Comparison of ENCODE assay signal across 28 cellular contexts in the genomic region with DNA sequence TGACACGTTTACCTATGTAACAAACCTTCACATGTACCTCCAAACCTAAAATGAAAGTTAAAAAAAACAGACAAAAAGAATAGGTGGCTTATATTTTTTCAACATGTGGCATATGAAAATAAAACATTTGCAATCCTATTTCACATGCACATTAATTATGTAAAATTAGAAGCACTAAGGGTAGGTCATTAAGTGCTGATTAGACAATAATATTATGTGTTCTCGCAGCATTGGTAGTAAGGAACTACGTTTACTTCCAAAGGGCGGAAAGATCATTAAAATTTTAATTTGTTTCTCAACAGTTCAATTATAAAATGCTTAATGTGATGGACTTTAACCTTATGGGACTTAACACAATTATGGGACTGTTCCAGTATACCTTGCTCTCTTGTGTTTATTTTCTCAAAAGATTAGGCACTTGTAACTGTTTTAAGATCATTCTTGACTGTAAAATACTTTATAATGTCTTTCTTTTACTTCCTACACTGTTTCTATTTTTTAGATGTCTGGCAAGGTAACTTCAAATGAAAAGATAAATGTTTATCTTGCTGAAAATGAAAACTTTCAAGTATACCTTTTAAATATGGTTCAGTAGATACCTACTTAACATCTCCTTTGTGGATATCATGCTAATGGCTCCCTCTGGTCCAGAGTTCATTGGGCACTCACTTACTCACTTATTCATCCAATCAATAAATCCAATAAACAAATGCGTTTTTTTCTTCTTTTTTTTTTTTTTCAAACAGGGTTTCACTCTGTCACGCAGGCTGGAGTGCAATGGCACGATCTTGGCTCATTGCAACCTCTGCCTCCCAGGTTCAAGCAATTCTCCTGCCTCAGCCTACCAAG.
"Had no signal": no experiment of that assay in that cellular context is flagged by ENCODE, and none has a peak within 500 bp of the region (broad histone marks: within the 10 kb centered on the region; RNA-seq: fewer than 3 reads in every experiment).

No MANE protein-coding gene starts in this region.

- H3K4me3 ChIP-seq: dorsolateral prefrontal cortex, gastrocnemius medialis, left ventricle myocardium inferior, lower lobe of right lung, thoracic aorta, tibial nerve, upper lobe of left lung had no signal

- H3K4me1 ChIP-seq: gastrocnemius medialis, left ventricle myocardium inferior, lower lobe of right lung, parathyroid adenoma, tibial nerve, upper lobe of left lung had no signal

- H3K4me1 Mint-ChIP-seq: neural crest cell; stimulated activated effector memory CD8-positive, alpha-beta T cell treated with anti-CD3 and anti-CD28 coated beads, Interleukin-12 subunit alpha, Interleukin-12 subunit beta, amount 100 ng/mL, for 72 hours had no signal

- H3K27ac Mint-ChIP-seq: endodermal cell; naive B cell; natural killer cell treated with Interleukin-12 subunit alpha and Interleukin-12 subunit beta and Interleukin-15 and Interleukin-18, amount 100 ng/mL, for 72 hours; progenitor cell of endocrine pancreas; stimulated activated effector memory CD8-positive, alpha-beta T cell treated with anti-CD3 and anti-CD28 coated beads, Interleukin-12 subunit alpha, Interleukin-12 subunit beta, amount 100 ng/mL, for 72 hours had no signal

- ATAC-seq: esophagus mucosa; gastrocnemius medialis; lower lobe of right lung; natural killer cell treated with Interleukin-12 subunit alpha and Interleukin-12 subunit beta and Interleukin-15 and Interleukin-18, amount 100 ng/mL, for 72 hours; sciatic nerve; stimulated activated effector memory CD8-positive, alpha-beta T cell treated with anti-CD3 and anti-CD28 coated beads, Interleukin-12 subunit alpha, Interleukin-12 subunit beta, amount 100 ng/mL, for 72 hours had no signal

- H3K4me3 Mint-ChIP-seq: endodermal cell; naive B cell; natural killer cell treated with Interleukin-12 subunit alpha and Interleukin-12 subunit beta and Interleukin-15 and Interleukin-18, amount 100 ng/mL, for 72 hours; neural crest cell; stimulated activated effector memory CD8-positive, alpha-beta T cell treated with anti-CD3 and anti-CD28 coated beads, Interleukin-12 subunit alpha, Interleukin-12 subunit beta, amount 100 ng/mL, for 72 hours had no signal

- H3K9me3 Mint-ChIP-seq: endodermal cell; naive B cell; natural killer cell treated with Interleukin-12 subunit alpha and Interleukin-12 subunit beta and Interleukin-15 and Interleukin-18, amount 100 ng/mL, for 72 hours; neural crest cell; stimulated activated effector memory CD8-positive, alpha-beta T cell treated with anti-CD3 and anti-CD28 coated beads, Interleukin-12 subunit alpha, Interleukin-12 subunit beta, amount 100 ng/mL, for 72 hours had no signal

- H3K27me3 Mint-ChIP-seq: naive B cell; natural killer cell treated with Interleukin-12 subunit alpha and Interleukin-12 subunit beta and Interleukin-15 and Interleukin-18, amount 100 ng/mL, for 72 hours; progenitor cell of endocrine pancreas had no signal

- H3K9me3 ChIP-seq: gastrocnemius medialis, lower lobe of right lung, neutrophil, thoracic aorta, tibial nerve, upper lobe of left lung had no signal

- H3K36me3 ChIP-seq: gastrocnemius medialis, left ventricle myocardium inferior, lower lobe of right lung, neutrophil, thoracic aorta, tibial nerve, upper lobe of left lung had no signal

- H3K79me2 ChIP-seq: parathyroid adenoma had no signal

- H3K36me3 Mint-ChIP-seq: stimulated activated effector memory CD8-positive, alpha-beta T cell treated with anti-CD3 and anti-CD28 coated beads, Interleukin-12 subunit alpha, Interleukin-12 subunit beta, amount 100 ng/mL, for 72 hours had no signal

- H2AFZ ChIP-seq: parathyroid adenoma had no signal

- H3K27ac ChIP-seq: dorsolateral prefrontal cortex, epithelial cell of prostate, gastrocnemius medialis, left ventricle myocardium inferior, lower lobe of right lung, neutrophil, parathyroid adenoma, thoracic aorta, tibial nerve, upper lobe of left lung had no signal

- H3K9ac ChIP-seq: parathyroid adenoma had no signal

- FAIRE-seq: colon, kidney, urothelium cell line had no signal

- DNase-seq: dorsolateral prefrontal cortex; effector CD8-positive, alpha-beta T cell; endodermal cell; foreskin fibroblast; gastrocnemius medialis; head of caudate nucleus; kidney; left ventricle myocardium inferior; lower lobe of right lung; naive B cell; stimulated activated CD4-positive, alpha-beta T cell treated with anti-CD3 and anti-CD28 coated beads, Interleukin-2, amount 100 ng/mL, for 24 hours; stimulated activated CD4-positive, alpha-beta T cell treated with anti-CD3 and anti-CD28 coated beads, Interleukin-4, amount 100 ng/mL, for 24 hours; stimulated activated naive CD4-positive, alpha-beta T cell treated with Interleukin-2 at 50 U/mL for 16 hours; substantia nigra; upper lobe of left lung had no signal

- H3K27me3 ChIP-seq: dorsolateral prefrontal cortex, gastrocnemius medialis, neutrophil, tibial nerve, upper lobe of left lung had no signal
